ENCODE assay signal across 28 cellular contexts in genomic region chr16:49460786-49461470, GRCh38.
DNase-seq lines count a peak whose midpoint lies in the region; ATAC-seq and TF ChIP-seq lines count a peak whose summit lies in the region.
"Had no signal": no experiment of that assay in that cellular context is flagged by ENCODE, and none has a peak within 500 bp of the region (broad histone marks: within the 10 kb centered on the region; RNA-seq: fewer than 3 reads in every experiment).

No MANE protein-coding gene starts in this region.

- H3K36me3 Mint-ChIP-seq in activated naive CD4-positive, alpha-beta T cell treated with anti-CD3 and anti-CD28 coated beads, Interleukin-2, amount 50 U/mL, for 24 hours, result no peaks in the 10 kb centered on the region
- peaks cover 7% of the 10 kb centered on the region for H3K36me3 Mint-ChIP-seq in glutamatergic neuron (ENCODE audit: unreplicated experiment)
- H3K36me3 Mint-ChIP-seq: WTC11 had no signal

- H3K4me3 Mint-ChIP-seq in activated naive CD4-positive, alpha-beta T cell treated with anti-CD3 and anti-CD28 coated beads, Interleukin-2, amount 50 U/mL, for 24 hours, result no peak overlapping the region
- no peak overlapping the region for H3K4me3 Mint-ChIP-seq in glutamatergic neuron (ENCODE audit: unreplicated experiment)
- H3K4me3 Mint-ChIP-seq: WTC11 had no signal

- no peak for ATAC-seq in GM18873 (IDR thresholded peaks at IDR 0.05; ENCODE audit: low FRiP score, unreplicated experiment)
- ATAC-seq: foreskin keratinocyte, WTC11 had no signal

- no peak for TF ChIP-seq CTCF in glutamatergic neuron (IDR thresholded peaks at IDR 0.05; ENCODE audit: partially characterized antibody, unreplicated experiment)
- no peak for TF ChIP-seq CTCF in stomach (IDR thresholded peaks at IDR 0.05)

- WGBS in stomach, 5 donors, result 66 to 79% (median 73%) methylated on average over 9 to 10 of the region's 10 CpGs

- no peaks in the 10 kb centered on the region for H3K36me3 ChIP-seq in KOPT-K1 (ENCODE audit: insufficient read depth, low read length)
- H3K36me3 ChIP-seq in stomach, result no peaks in the 10 kb centered on the region
- H3K36me3 ChIP-seq: ascending aorta, thoracic aorta had no signal

- no peaks in the 10 kb centered on the region for H3K9me3 Mint-ChIP-seq in activated naive CD4-positive, alpha-beta T cell treated with anti-CD3 and anti-CD28 coated beads, Interleukin-2, amount 50 U/mL, for 24 hours
- H3K9me3 Mint-ChIP-seq in glutamatergic neuron (ENCODE audit: unreplicated experiment), result peaks cover 3% of the 10 kb centered on the region
- H3K9me3 Mint-ChIP-seq: WTC11 had no signal

- no peaks in the 10 kb centered on the region for H3K27me3 Mint-ChIP-seq in activated naive CD4-positive, alpha-beta T cell treated with anti-CD3 and anti-CD28 coated beads, Interleukin-2, amount 50 U/mL, for 24 hours
- peaks cover 2% of the 10 kb centered on the region for H3K27me3 Mint-ChIP-seq in glutamatergic neuron (ENCODE audit: unreplicated experiment)

- no peak overlapping the region for H3K4me3 ChIP-seq in stomach
- H3K4me3 ChIP-seq: ascending aorta, dorsolateral prefrontal cortex, hepatocyte, smooth muscle cell, thoracic aorta had no signal

- H3K27ac ChIP-seq in KOPT-K1 (ENCODE audit: low read depth, low read length, poor library complexity, severe bottlenecking) (peak overlapping the region; percentile 97), stomach (no peak overlapping the region)
- H3K27ac ChIP-seq: ascending aorta, dorsolateral prefrontal cortex, epithelial cell of prostate, foreskin keratinocyte, hepatocyte, KMS-11, RWPE1, thoracic aorta had no signal

- H3K9me3 ChIP-seq in KOPT-K1 (ENCODE audit: insufficient read depth, low read length, poor library complexity, severe bottlenecking) (no peaks in the 10 kb centered on the region), stomach (no peaks in the 10 kb centered on the region)
- H3K9me3 ChIP-seq: ascending aorta, SK-N-SH, thoracic aorta had no signal

- H3K4me1 ChIP-seq in stomach, result peaks cover 0 to 8% (median 3%) of the 10 kb centered on the region in 4 donors
- H3K4me1 ChIP-seq: ascending aorta, foreskin keratinocyte had no signal

- no peak for TF ChIP-seq EP300 in stomach (IDR thresholded peaks at IDR 0.05)

- TF ChIP-seq POLR2A in stomach (IDR thresholded peaks at IDR 0.05), result no peak

- peaks cover 49% of the 10 kb centered on the region for H3K4me1 Mint-ChIP-seq in activated naive CD4-positive, alpha-beta T cell treated with anti-CD3 and anti-CD28 coated beads, Interleukin-2, amount 50 U/mL, for 24 hours
- peaks cover 20% of the 10 kb centered on the region for H3K4me1 Mint-ChIP-seq in glutamatergic neuron (ENCODE audit: low read depth, unreplicated experiment)

- intact Hi-C loops in stomach (cut with DNase I; ENCODE audit: low total_unique reads), result no loop called here

- peak overlapping the region; percentile 86 for H3K27ac Mint-ChIP-seq in activated naive CD4-positive, alpha-beta T cell treated with anti-CD3 and anti-CD28 coated beads, Interleukin-2, amount 50 U/mL, for 24 hours
- no peak overlapping the region for H3K27ac Mint-ChIP-seq in glutamatergic neuron (ENCODE audit: unreplicated experiment)
- H3K27ac Mint-ChIP-seq: WTC11 had no signal

- peaks cover 3 to 62% (median 19%) of the 10 kb centered on the region in 3 donors for H3K27me3 ChIP-seq in stomach
- H3K27me3 ChIP-seq: ascending aorta, foreskin keratinocyte had no signal

- no peak for DNase-seq in activated naive CD4-positive, alpha-beta T cell treated with anti-CD3 and anti-CD28 coated beads, Interleukin-2, amount 50 U/mL, for 16 hours
- peak; percentile 2 for DNase-seq in glutamatergic neuron
- peak; percentile 7 for DNase-seq in stomach
- DNase-seq in Ammon's horn (ENCODE audit: low spot score), result no peak
- no peak for DNase-seq in NCI-H2171 treated with DMSO at 0.1 percent for 48 hours (lab: John Stamatoyannopoulos, UW)
- DNase-seq: activated naive CD4-positive, alpha-beta T cell; caudate nucleus; DMS79 treated with DMSO at 0.1 percent for 48 hours; foreskin keratinocyte; NCI-H1930; NCI-H345; NCI-H774; SK-N-SH; stimulated activated CD4-positive, alpha-beta T cell treated with anti-CD3 and anti-CD28 coated beads, Interleukin-2, amount 100 ng/mL, for 48 hours; stimulated activated naive CD4-positive, alpha-beta T cell; T1000 had no signal

Comparison
In these comparisons a context has a peak if more than half of its experiments do, and no peak if none do; other contexts are left out.
1. DNase-seq: peak in glutamatergic neuron (single experiment) and stomach (single experiment); none in activated naive CD4-positive, alpha-beta T cell treated with anti-CD3 and anti-CD28 coated beads, Interleukin-2, amount 50 U/mL, for 16 hours (single experiment), Ammon's horn (single experiment) and NCI-H2171 treated with DMSO at 0.1 percent for 48 hours (single experiment).